In the genomic region with DNA sequence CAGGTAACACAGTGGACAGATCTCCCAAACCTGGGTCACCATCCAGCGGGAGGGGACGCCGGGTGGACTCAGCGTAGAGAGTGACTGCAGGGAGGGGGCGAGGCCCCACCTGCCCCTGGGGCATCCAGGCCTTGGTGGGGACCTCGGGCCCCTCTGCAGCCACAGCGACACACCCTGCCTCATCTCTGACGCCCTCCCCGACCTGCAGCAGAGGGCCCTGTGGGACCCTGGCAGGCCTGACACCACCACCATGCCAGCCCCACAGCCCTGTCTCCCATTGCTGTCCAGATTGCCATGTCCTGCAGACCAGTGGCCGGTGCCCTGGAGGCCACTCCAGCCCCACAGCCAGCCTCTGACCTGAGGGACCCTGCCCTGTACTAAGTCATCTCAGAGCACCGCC, we compare ENCODE assay signal across 34 cellular contexts.
"Had no signal": no experiment of that assay in that cellular context is flagged by ENCODE, and none has a peak within 500 bp of the region (broad histone marks: within the 10 kb centered on the region; RNA-seq: fewer than 3 reads in every experiment).

No MANE protein-coding gene starts in this region.

- H3K27ac Mint-ChIP-seq: activated B cell treated with CpG ODN at 0.5 μM for 24 hours; activated CD4-positive, alpha-beta memory T cell treated with anti-CD3 and anti-CD28 coated beads for 36 hours; activated CD4-positive, alpha-beta T cell treated with anti-CD3 and anti-CD28 coated beads for 36 hours; activated CD4-positive, alpha-beta T cell treated with anti-CD3 and anti-CD28 coated beads, Interleukin-2, amount 10 ng/mL, durations not matched to agents 24 days and 14 days; activated CD8-positive, alpha-beta memory T cell treated with anti-CD3 and anti-CD28 coated beads, Interleukin-2, amount 10 ng/mL, durations not matched to agents 7 days and 5 days; activated CD8-positive, alpha-beta T cell treated with anti-CD3 and anti-CD28 coated beads, Interleukin-2, amount 10 ng/mL, durations not matched to agents 7 days and 5 days; activated naive CD4-positive, alpha-beta T cell treated with anti-CD3 and anti-CD28 coated beads for 36 hours; activated naive CD4-positive, alpha-beta T cell treated with anti-CD3 and anti-CD28 coated beads, Interleukin-2, amount 50 U/mL, for 24 hours; activated naive CD8-positive, alpha-beta T cell treated with anti-CD3 and anti-CD28 coated beads for 36 hours; activated naive CD8-positive, alpha-beta T cell treated with anti-CD3 and anti-CD28 coated beads, Interleukin-2, amount 50 U/mL, for 24 hours; activated T-helper 1 cell treated with anti-CD3 and anti-CD28 coated beads, Interleukin-12 subunit alpha, Interleukin-12 subunit beta, Interleukin-2, Interleukin-4 antibody, amounts not matched to agents 30 ng/mL and 10 ng/mL and 1 ng/mL, durations not matched to agents 14 hours and 24 hours and 36 hours; activated T-helper 2 cell treated with anti-CD3 and anti-CD28 coated beads, Interferon-gamma antibody, Interleukin-2, Interleukin-4, amounts not matched to agents 10 μg/mL and 5 μg/mL and 100 μg/mL, durations not matched to agents 14 hours and 24 hours and 36 hours; T-helper 17 cell; T-helper 2 cell treated with Interferon-gamma antibody and Interleukin-4, amounts not matched to agents 5 μg/mL and 100 μg/mL, for 36 hours had no signal

- H3K9me3 Mint-ChIP-seq: activated B cell treated with CpG ODN at 0.5 μM for 24 hours; activated CD4-positive, alpha-beta memory T cell treated with anti-CD3 and anti-CD28 coated beads for 36 hours; activated CD4-positive, alpha-beta T cell treated with anti-CD3 and anti-CD28 coated beads, Interleukin-2, amount 10 ng/mL, durations not matched to agents 24 days and 14 days; activated naive CD4-positive, alpha-beta T cell treated with anti-CD3 and anti-CD28 coated beads for 36 hours; activated naive CD4-positive, alpha-beta T cell treated with anti-CD3 and anti-CD28 coated beads, Interleukin-2, amount 50 U/mL, for 24 hours; activated naive CD8-positive, alpha-beta T cell treated with anti-CD3 and anti-CD28 coated beads for 36 hours; activated naive CD8-positive, alpha-beta T cell treated with anti-CD3 and anti-CD28 coated beads, Interleukin-2, amount 50 U/mL, for 24 hours; activated T-helper 1 cell treated with anti-CD3 and anti-CD28 coated beads, Interleukin-12 subunit alpha, Interleukin-12 subunit beta, Interleukin-2, Interleukin-4 antibody, amounts not matched to agents 30 ng/mL and 10 ng/mL and 1 ng/mL, durations not matched to agents 14 hours and 24 hours and 36 hours; activated T-helper 2 cell treated with anti-CD3 and anti-CD28 coated beads, Interferon-gamma antibody, Interleukin-2, Interleukin-4, amounts not matched to agents 10 μg/mL and 5 μg/mL and 100 μg/mL, durations not matched to agents 14 hours and 24 hours and 36 hours; T-helper 2 cell treated with Interferon-gamma antibody and Interleukin-4, amounts not matched to agents 5 μg/mL and 100 μg/mL, for 36 hours had no signal

- H3K36me3 ChIP-seq: adrenal gland, esophagus squamous epithelium, gastroesophageal sphincter, WERI-Rb-1 had no signal

- H3K27me3 ChIP-seq: adrenal gland, body of pancreas had no signal

- H3K4me1 ChIP-seq: adrenal gland, body of pancreas, esophagus squamous epithelium, gastroesophageal sphincter had no signal

- H3K4me1 Mint-ChIP-seq: activated B cell treated with CpG ODN at 0.5 μM for 24 hours; activated CD4-positive, alpha-beta T cell treated with anti-CD3 and anti-CD28 coated beads for 36 hours; activated CD4-positive, alpha-beta T cell treated with anti-CD3 and anti-CD28 coated beads, Interleukin-2, amount 10 ng/mL, durations not matched to agents 24 days and 14 days; activated CD8-positive, alpha-beta memory T cell treated with anti-CD3 and anti-CD28 coated beads, Interleukin-2, amount 10 ng/mL, durations not matched to agents 7 days and 5 days; activated naive CD4-positive, alpha-beta T cell treated with anti-CD3 and anti-CD28 coated beads, Interleukin-2, amount 50 U/mL, for 24 hours; activated naive CD8-positive, alpha-beta T cell treated with anti-CD3 and anti-CD28 coated beads for 36 hours; activated naive CD8-positive, alpha-beta T cell treated with anti-CD3 and anti-CD28 coated beads, Interleukin-2, amount 50 U/mL, for 24 hours; T-helper 17 cell had no signal

- H3K4me3 ChIP-seq: adrenal gland, body of pancreas, esophagus squamous epithelium, gastroesophageal sphincter had no signal

- DNase-seq: activated B cell treated with CpG ODN at 0.5 μM for 24 hours; activated CD4-positive, alpha-beta memory T cell treated with anti-CD3 and anti-CD28 coated beads for 36 hours; activated CD4-positive, alpha-beta T cell treated with anti-CD3 and anti-CD28 coated beads for 36 hours; activated CD4-positive, alpha-beta T cell treated with anti-CD3 and anti-CD28 coated beads, Interleukin-2, amount 10 ng/mL, durations not matched to agents 24 days and 14 days; activated CD8-positive, alpha-beta memory T cell treated with anti-CD3 and anti-CD28 coated beads, Interleukin-2, amount 10 ng/mL, durations not matched to agents 7 days and 5 days; activated CD8-positive, alpha-beta memory T cell treated with anti-CD3 and anti-CD28 coated beads, Interleukin-2, amount 50 U/mL, for 4 hours; activated CD8-positive, alpha-beta T cell treated with anti-CD3 and anti-CD28 coated beads, Interleukin-2, amount 10 ng/mL, durations not matched to agents 7 days and 5 days; activated effector memory CD4-positive, alpha-beta T cell treated with anti-CD3 and anti-CD28 coated beads, Interleukin-2, amount 50 U/mL, for 16 hours; activated naive CD4-positive, alpha-beta T cell treated with anti-CD3 and anti-CD28 coated beads for 36 hours; activated naive CD8-positive, alpha-beta T cell treated with anti-CD3 and anti-CD28 coated beads for 36 hours; activated naive CD8-positive, alpha-beta T cell treated with anti-CD3 and anti-CD28 coated beads, Interleukin-2, amount 50 U/mL, for 24 hours; activated T-cell treated with anti-CD3 and anti-CD28 coated beads, Interleukin-2, amount 50 U/mL, for 1 hour; activated T-cell treated with anti-CD3 and anti-CD28 coated beads, Interleukin-2, amount 50 U/mL, for 48 hours; adrenal gland; amygdala; aorta; body of pancreas; caudate nucleus; cortex of kidney; dermis blood vessel endothelial cell; effector CD4-positive, alpha-beta T cell; esophagus squamous epithelium; foreskin melanocyte; T-helper 1 cell; T-helper 17 cell; T1000; WERI-Rb-1 had no signal

- H3K27me3 Mint-ChIP-seq: activated B cell treated with CpG ODN at 0.5 μM for 24 hours; activated CD4-positive, alpha-beta memory T cell treated with anti-CD3 and anti-CD28 coated beads for 36 hours; activated CD4-positive, alpha-beta T cell treated with anti-CD3 and anti-CD28 coated beads for 36 hours; activated CD4-positive, alpha-beta T cell treated with anti-CD3 and anti-CD28 coated beads, Interleukin-2, amount 10 ng/mL, durations not matched to agents 24 days and 14 days; activated naive CD8-positive, alpha-beta T cell treated with anti-CD3 and anti-CD28 coated beads for 36 hours; activated naive CD8-positive, alpha-beta T cell treated with anti-CD3 and anti-CD28 coated beads, Interleukin-2, amount 50 U/mL, for 24 hours; T-helper 17 cell had no signal

- H3K9me3 ChIP-seq: adrenal gland, body of pancreas, esophagus squamous epithelium had no signal

- H3K27ac ChIP-seq: adrenal gland, body of pancreas, epithelial cell of prostate, esophagus squamous epithelium, gastroesophageal sphincter, WERI-Rb-1 had no signal

- H3K4me3 Mint-ChIP-seq: activated B cell treated with CpG ODN at 0.5 μM for 24 hours; activated CD4-positive, alpha-beta memory T cell treated with anti-CD3 and anti-CD28 coated beads for 36 hours; activated CD4-positive, alpha-beta T cell treated with anti-CD3 and anti-CD28 coated beads for 36 hours; activated CD4-positive, alpha-beta T cell treated with anti-CD3 and anti-CD28 coated beads, Interleukin-2, amount 10 ng/mL, durations not matched to agents 24 days and 14 days; activated CD8-positive, alpha-beta memory T cell treated with anti-CD3 and anti-CD28 coated beads, Interleukin-2, amount 10 ng/mL, durations not matched to agents 7 days and 5 days; activated CD8-positive, alpha-beta T cell treated with anti-CD3 and anti-CD28 coated beads, Interleukin-2, amount 10 ng/mL, durations not matched to agents 7 days and 5 days; activated naive CD4-positive, alpha-beta T cell treated with anti-CD3 and anti-CD28 coated beads for 36 hours; activated naive CD4-positive, alpha-beta T cell treated with anti-CD3 and anti-CD28 coated beads, Interleukin-2, amount 50 U/mL, for 24 hours; activated naive CD8-positive, alpha-beta T cell treated with anti-CD3 and anti-CD28 coated beads for 36 hours; activated naive CD8-positive, alpha-beta T cell treated with anti-CD3 and anti-CD28 coated beads, Interleukin-2, amount 50 U/mL, for 24 hours; activated T-helper 1 cell treated with anti-CD3 and anti-CD28 coated beads, Interleukin-12 subunit alpha, Interleukin-12 subunit beta, Interleukin-2, Interleukin-4 antibody, amounts not matched to agents 30 ng/mL and 10 ng/mL and 1 ng/mL, durations not matched to agents 14 hours and 24 hours and 36 hours; T-helper 17 cell; T-helper 2 cell treated with Interferon-gamma antibody and Interleukin-4, amounts not matched to agents 5 μg/mL and 100 μg/mL, for 36 hours had no signal

- ATAC-seq: activated CD4-positive, alpha-beta T cell treated with anti-CD3 and anti-CD28 coated beads for 36 hours; activated CD4-positive, CD25-positive, alpha-beta regulatory T cell treated with anti-CD3 and anti-CD28 coated beads, Interleukin-2, amount 50 U/mL, for 24 hours; activated CD8-positive, alpha-beta memory T cell treated with anti-CD3 and anti-CD28 coated beads, Interleukin-2, amount 10 ng/mL, durations not matched to agents 7 days and 5 days; activated CD8-positive, alpha-beta T cell treated with anti-CD3 and anti-CD28 coated beads, Interleukin-2, amount 10 ng/mL, durations not matched to agents 7 days and 5 days; activated naive CD8-positive, alpha-beta T cell treated with anti-CD3 and anti-CD28 coated beads, Interleukin-2, amount 50 U/mL, for 24 hours; body of pancreas; gastroesophageal sphincter; T-helper 17 cell had no signal
